ENCODE assay signal across 11 cellular contexts in genomic region chr2:59933948-59934347, GRCh38.
"Had no signal": no experiment of that assay in that cellular context is flagged by ENCODE, and none has a peak within 500 bp of the region (broad histone marks: within the 10 kb centered on the region; RNA-seq: fewer than 3 reads in every experiment).

No MANE protein-coding gene starts in this region.

- H3K4me1 ChIP-seq: adrenal gland, ascending aorta, body of pancreas, breast epithelium had no signal

- H3K9me3 ChIP-seq: adrenal gland, ascending aorta, body of pancreas had no signal

- ATAC-seq: activated naive CD4-positive, alpha-beta T cell treated with anti-CD3 and anti-CD28 coated beads, Interleukin-2, amount 50 U/mL, for 72 hours; activated naive CD8-positive, alpha-beta T cell treated with anti-CD3 and anti-CD28 coated beads, Interleukin-2, amount 50 U/mL, for 24 hours; activated T-cell treated with anti-CD3 and anti-CD28 coated beads, Interleukin-2, amount 50 U/mL, for 4 hours; activated T-cell treated with anti-CD3 and anti-CD28 coated beads, Interleukin-2, amount 50 U/mL, for 72 hours; activated T-helper 17 cell treated with anti-CD3 and anti-CD28 coated beads, Interleukin-2, amount 50 U/mL, for 72 hours; body of pancreas had no signal

- H3K4me3 ChIP-seq: adrenal gland, ascending aorta, body of pancreas, breast epithelium, cardiac muscle cell had no signal

- H3K27me3 ChIP-seq: adrenal gland, ascending aorta, body of pancreas, brain microvascular endothelial cell, breast epithelium, cardiac muscle cell had no signal

- H3K36me3 ChIP-seq: adrenal gland, ascending aorta, brain microvascular endothelial cell, breast epithelium, cardiac muscle cell had no signal

- H3K27ac ChIP-seq: adrenal gland, ascending aorta, body of pancreas, brain microvascular endothelial cell, breast epithelium, cardiac muscle cell had no signal
